ENCODE assay signal across 8 cellular contexts in the genomic region with DNA sequence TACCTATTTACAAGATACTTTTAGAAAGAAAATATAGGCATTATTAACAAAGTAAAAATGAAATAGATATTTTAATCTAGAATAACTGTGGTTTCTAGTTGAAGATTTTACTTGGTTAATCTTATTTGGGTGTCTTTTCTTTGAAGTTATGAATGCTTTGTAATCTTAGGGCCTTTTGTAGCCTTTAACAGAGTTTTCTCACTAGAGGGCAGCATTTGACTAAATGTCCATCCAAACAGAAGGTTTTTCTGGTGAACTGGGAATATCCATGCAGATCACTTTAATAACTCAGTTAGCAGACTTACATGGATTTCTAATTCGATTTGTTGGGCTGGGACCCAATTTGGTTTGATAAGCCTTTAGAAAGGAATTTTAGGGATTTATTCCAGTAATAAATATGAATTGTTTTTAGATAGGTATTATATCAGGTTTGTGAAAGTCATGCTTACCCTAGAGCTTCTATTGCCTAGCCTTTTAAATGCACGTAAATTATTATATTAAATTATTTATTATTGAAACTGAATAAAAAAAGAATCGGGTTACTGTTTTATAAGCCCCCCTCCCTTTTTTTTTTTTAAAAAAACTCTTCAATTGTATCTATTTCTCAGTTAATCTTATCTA.
DNase-seq lines count a peak whose midpoint lies in the region; ATAC-seq and TF ChIP-seq lines count a peak whose summit lies in the region.

No MANE protein-coding gene starts in this region.

- no peaks in the 10 kb centered on the region for H3K36me3 Mint-ChIP-seq in progenitor cell of endocrine pancreas (ENCODE audit: insufficient read depth)
- no peaks in the 10 kb centered on the region for H3K36me3 Mint-ChIP-seq in stimulated activated naive B cell treated with anti-CD40 and anti-IgM and Interleukin-4, amounts not matched to agents 10 μg/mL and 1 μg/mL and 100 μg/mL, for 72 hours

- BruUV-seq in Panc1 (replicated peaks; lab: Mats Ljungman, UMichigan), result no TSS peak

- H3K36me3 ChIP-seq in Panc1 (ENCODE audit: control insufficient read depth, insufficient read depth, low read length), result no peaks in the 10 kb centered on the region

- ATAC-seq in Panc1 (peak; percentile 78), HG03135 (IDR thresholded peaks at IDR 0.05; ENCODE audit: unreplicated experiment) (no peak)
- no peak for ATAC-seq in stimulated activated naive B cell treated with anti-CD40 and anti-IgM and Interleukin-4, amounts not matched to agents 10 μg/mL and 1 μg/mL and 100 μg/mL, for 72 hours (replicated peaks)

- H3K4me1 Mint-ChIP-seq in progenitor cell of endocrine pancreas (ENCODE audit: low read depth), result no peaks in the 10 kb centered on the region
- H3K4me1 Mint-ChIP-seq in stimulated activated naive B cell treated with anti-CD40 and anti-IgM and Interleukin-4, amounts not matched to agents 10 μg/mL and 1 μg/mL and 100 μg/mL, for 72 hours, result no peaks in the 10 kb centered on the region

- H3K27ac ChIP-seq in Panc1 (ENCODE audit: low read length), result no peak overlapping the region

- H3K4me1 ChIP-seq in Panc1 (ENCODE audit: control insufficient read depth, insufficient read depth, low read length), result no peaks in the 10 kb centered on the region

- H3K27ac Mint-ChIP-seq in progenitor cell of endocrine pancreas, result no peak overlapping the region
- H3K27ac Mint-ChIP-seq in stimulated activated naive B cell treated with anti-CD40 and anti-IgM and Interleukin-4, amounts not matched to agents 10 μg/mL and 1 μg/mL and 100 μg/mL, for 72 hours, result no peak overlapping the region

- H3K4me3 ChIP-seq in Panc1 (ENCODE audit: low read depth in 2 of 2, low read length in 2 of 2), result no peak overlapping the region
- no peak overlapping the region for H3K4me3 ChIP-seq in epithelial cell of esophagus (ENCODE audit: low read length)

- peaks cover 28% of the 10 kb centered on the region for H3K27me3 ChIP-seq in Panc1 (ENCODE audit: control insufficient read depth, insufficient read depth, low read length)

- peaks cover 4% of the 10 kb centered on the region for H3K9me3 Mint-ChIP-seq in progenitor cell of endocrine pancreas (ENCODE audit: low read depth)
- peaks cover 3 to 4% of the 10 kb centered on the region in 2 donors for H3K9me3 Mint-ChIP-seq in stimulated activated naive B cell treated with anti-CD40 and anti-IgM and Interleukin-4, amounts not matched to agents 10 μg/mL and 1 μg/mL and 100 μg/mL, for 72 hours

- H3K27me3 Mint-ChIP-seq in progenitor cell of endocrine pancreas, result peaks cover 23% of the 10 kb centered on the region
- H3K27me3 Mint-ChIP-seq in stimulated activated naive B cell treated with anti-CD40 and anti-IgM and Interleukin-4, amounts not matched to agents 10 μg/mL and 1 μg/mL and 100 μg/mL, for 72 hours, result peaks cover 14 to 15% of the 10 kb centered on the region in 2 donors

- TF ChIP-seq CTCF in LNCAP (IDR thresholded peaks at IDR 0.05) (peak; percentile 70), Panc1 (IDR thresholded peaks at IDR 0.05) (peak; percentile 77; the same call in 1 of the 2 replicates), epithelial cell of esophagus (IDR thresholded peaks at IDR 0.05; ENCODE audit: insufficient read depth, low read depth, low read length, missing control alignments) (peak; percentile 69), progenitor cell of endocrine pancreas (IDR thresholded peaks at IDR 0.05; ENCODE audit: unreplicated experiment) (peak; percentile 88)

- CTCF ChIA-PET in Panc1 (lab: Charles Lee), result interaction anchor here (0.6 kb wide), 1 partner anchor 607 kb away, joined by 3 read pairs; no protein-coding TSS in a partner anchor

- POLR2A ChIA-PET in Panc1 (lab: Charles Lee), result no interaction called here

- DNase-seq in ELF-1 (ENCODE audit: low read depth, low spot score) (peak; percentile 22), Panc1 (ENCODE audit: low read depth, low spot score) (peak; percentile 51), epithelial cell of esophagus (ENCODE audit: low read depth) (peak; percentile 65), progenitor cell of endocrine pancreas (ENCODE audit: low spot score, unreplicated experiment) (no peak)
- no peak for DNase-seq in activated CD4-positive, alpha-beta T cell treated with anti-CD3 and anti-CD28 coated beads for 4 hours
- no peak for DNase-seq in stimulated activated naive B cell treated with anti-CD40 and anti-IgM and Interleukin-4, amounts not matched to agents 10 μg/mL and 1 μg/mL and 100 μg/mL, for 72 hours

- H3K4me3 Mint-ChIP-seq in progenitor cell of endocrine pancreas (ENCODE audit: low read depth), result no peak overlapping the region
- no peak overlapping the region for H3K4me3 Mint-ChIP-seq in stimulated activated naive B cell treated with anti-CD40 and anti-IgM and Interleukin-4, amounts not matched to agents 10 μg/mL and 1 μg/mL and 100 μg/mL, for 72 hours

- in situ Hi-C loops in Panc1 (cut with HindIII; ENCODE audit: low pct_unique_long_range_greater_than_20kb, low sequenced_read_pairs), result no loop called here

- intact Hi-C loops in Panc1 (cut with micrococcal nuclease; ENCODE audit: unreplicated experiment), result loop anchor here (1.0 to 10.0 kb wide), 5 partner anchors 67 to 1160 kb away; no protein-coding TSS in a partner anchor

- no peaks in the 10 kb centered on the region for H3K9me3 ChIP-seq in Panc1 (ENCODE audit: control insufficient read depth, insufficient read depth, low read depth, low read length)

Comparison
In these comparisons a context has a peak if more than half of its experiments do, and no peak if none do; other contexts are left out.
1. DNase-seq: peak in ELF-1 (single experiment), Panc1 (single experiment) and epithelial cell of esophagus (single experiment); none in progenitor cell of endocrine pancreas (single experiment), activated CD4-positive, alpha-beta T cell treated with anti-CD3 and anti-CD28 coated beads for 4 hours (0 of 2) and stimulated activated naive B cell treated with anti-CD40 and anti-IgM and Interleukin-4, amounts not matched to agents 10 μg/mL and 1 μg/mL and 100 μg/mL, for 72 hours (single experiment).
2. Peak in every context shown above with its lines, with median percentiles within 50 percentile points of each other: CTCF ChIP-seq.